In genomic region chr6:43657221-43657802, GRCh38 we compare ENCODE assay signal across 27 cellular contexts. TPM values are rescaled to one million over a fixed set of nuclear protein-coding genes. Genes with fewer than 3 reads are reported as not detected.
"Had no signal": no experiment of that assay in that cellular context is flagged by ENCODE, and none has a peak within 500 bp of the region (broad histone marks: within the 10 kb centered on the region; RNA-seq: fewer than 3 reads in every experiment).

No MANE protein-coding gene starts in this region.

- H3K4me1 ChIP-seq: gastrocnemius medialis, lower lobe of right lung, prostate gland, spleen, testis, tibial artery had no signal

- H3K27ac Mint-ChIP-seq: immature natural killer cell; naive thymus-derived CD8-positive, alpha-beta T cell; nephron progenitor cell; stimulated activated memory B cell treated with anti-CD40 and anti-IgM and Interleukin-4, amounts not matched to agents 10 μg/mL and 1 μg/mL and 100 μg/mL, for 72 hours; type B pancreatic cell had no signal

- H3K4me3 Mint-ChIP-seq: immature natural killer cell; naive thymus-derived CD8-positive, alpha-beta T cell; nephron progenitor cell; stimulated activated memory B cell treated with anti-CD40 and anti-IgM and Interleukin-4, amounts not matched to agents 10 μg/mL and 1 μg/mL and 100 μg/mL, for 72 hours; type B pancreatic cell had no signal

- DNase-seq: effector CD4-positive, alpha-beta T cell; foreskin fibroblast; gastrocnemius medialis; head of caudate nucleus; immature natural killer cell; islet precursor cell; left ventricle myocardium superior; lower lobe of right lung; naive thymus-derived CD8-positive, alpha-beta T cell; nephron progenitor cell; nucleus accumbens; right cardiac atrium; spleen; stimulated activated CD4-positive, alpha-beta T cell treated with anti-CD3 and anti-CD28 coated beads, Interleukin-4, amount 100 ng/mL, for 4 hours; stimulated activated naive CD8-positive, alpha-beta T cell treated with anti-CD3 and anti-CD28 coated beads, Interleukin-15, Interleukin-2, amounts not matched to agents 100 U/mL and 50 U/mL, for 24 hours; substantia nigra; testis; tibial artery had no signal

- H3K36me3 Mint-ChIP-seq: immature natural killer cell; stimulated activated memory B cell treated with anti-CD40 and anti-IgM and Interleukin-4, amounts not matched to agents 10 μg/mL and 1 μg/mL and 100 μg/mL, for 72 hours; type B pancreatic cell had no signal

- H3K4me3 ChIP-seq: coronary artery, gastrocnemius medialis, lower lobe of right lung, prostate gland, skin epidermis, spleen, testis, tibial artery had no signal

- H3K9me3 ChIP-seq: gastrocnemius medialis, lower lobe of right lung, prostate gland, testis, tibial artery had no signal

- H3K9me3 Mint-ChIP-seq: immature natural killer cell; stimulated activated memory B cell treated with anti-CD40 and anti-IgM and Interleukin-4, amounts not matched to agents 10 μg/mL and 1 μg/mL and 100 μg/mL, for 72 hours; type B pancreatic cell had no signal

- H3K27ac ChIP-seq: coronary artery, epithelial cell of prostate, gastrocnemius medialis, lower lobe of right lung, prostate gland, skin epidermis, spleen, testis, tibial artery had no signal

- H3K27me3 Mint-ChIP-seq: stimulated activated memory B cell treated with anti-CD40 and anti-IgM and Interleukin-4, amounts not matched to agents 10 μg/mL and 1 μg/mL and 100 μg/mL, for 72 hours; type B pancreatic cell had no signal

- H3K4me1 Mint-ChIP-seq: immature natural killer cell; naive thymus-derived CD8-positive, alpha-beta T cell; nephron progenitor cell; stimulated activated memory B cell treated with anti-CD40 and anti-IgM and Interleukin-4, amounts not matched to agents 10 μg/mL and 1 μg/mL and 100 μg/mL, for 72 hours had no signal

- H3K36me3 ChIP-seq: gastrocnemius medialis, lower lobe of right lung, prostate gland, spleen, tibial artery had no signal

- H3K27me3 ChIP-seq: gastrocnemius medialis, testis had no signal

RNA-seq across cellular contexts. Expression of gene RSPH9, which starts 12.5 kb away (rescaled TPM):
- total RNA-seq: esophagus mucosa; mesenteric fat pad; myocyte; naive thymus-derived CD8-positive, alpha-beta T cell had no signal
